9 cellular contexts compared by ENCODE assay signal in genomic region chr7:36264123-36264916, GRCh38.
DNase-seq lines count a peak whose midpoint lies in the region; ATAC-seq, FAIRE-seq and TF ChIP-seq lines count a peak whose summit lies in the region.
"Had no signal": no experiment of that assay in that cellular context is flagged by ENCODE, and none has a peak within 500 bp of the region (broad histone marks: within the 10 kb centered on the region; RNA-seq: fewer than 3 reads in every experiment).

No MANE protein-coding gene starts in this region.

- ATAC-seq in HG02973 (IDR thresholded peaks at IDR 0.05; ENCODE audit: unreplicated experiment) = peak; percentile 55

- peaks cover 17% of the 10 kb centered on the region for H3K4me1 Mint-ChIP-seq in endothelial cell (ENCODE audit: unreplicated experiment)

- H3K27me3 Mint-ChIP-seq in endothelial cell (ENCODE audit: unreplicated experiment) = peaks cover 2% of the 10 kb centered on the region

- H3K36me3 ChIP-seq in WERI-Rb-1 = no peaks in the 10 kb centered on the region
- H3K36me3 ChIP-seq in neutrophil = no peaks in the 10 kb centered on the region
- no peaks in the 10 kb centered on the region for H3K36me3 ChIP-seq in tibial nerve

- no peak overlapping the region for H3K4me3 ChIP-seq in WERI-Rb-1 (ENCODE audit: low read depth, low read length)
- H3K4me3 ChIP-seq in neutrophil (ENCODE audit: low read depth in 1 of 2, low read length in 1 of 2) = peak overlapping the region; percentile 39 to 41
- H3K4me3 ChIP-seq in tibial nerve = no peak overlapping the region
- H3K4me3 ChIP-seq: skin epidermis had no signal

- H3K27me3 ChIP-seq in WERI-Rb-1 (ENCODE audit: insufficient read depth, low read depth, severe bottlenecking) (no peaks in the 10 kb centered on the region), neutrophil (no peaks in the 10 kb centered on the region), tibial nerve (no peaks in the 10 kb centered on the region)

- no peak for TF ChIP-seq POLR2A in GM12891 (IDR thresholded peaks at IDR 0.05; ENCODE audit: low read depth, low read length)
- TF ChIP-seq POLR2A in tibial nerve (IDR thresholded peaks at IDR 0.05) = no peak

- no peaks in the 10 kb centered on the region for H3K9me3 Mint-ChIP-seq in endothelial cell (ENCODE audit: unreplicated experiment)

- no peak for FAIRE-seq in GM12891 (lab: Jason Lieb, UNC)

- TF ChIP-seq EP300 in tibial nerve (IDR thresholded peaks at IDR 0.05) = no peak

- WGBS in tibial nerve, 2 donors = 64 to 75% methylated on average over 8 of the region's 8 CpGs

- H3K36me3 Mint-ChIP-seq in endothelial cell (ENCODE audit: low read depth, unreplicated experiment) = peaks cover 3% of the 10 kb centered on the region

- DNase-seq in GM12891 (ENCODE audit: insufficient read length, low spot score) = no peak
- DNase-seq in WERI-Rb-1 = peak; percentile 39
- no peak for DNase-seq in H4 (ENCODE audit: low spot score)
- no peak for DNase-seq in tibial nerve (ENCODE audit: low spot score in 2 of 2)
- DNase-seq in NCI-H2081 (lab: John Stamatoyannopoulos, UW) = no peak
- DNase-seq in endothelial cell (ENCODE audit: low spot score) = no peak

- no peaks in the 10 kb centered on the region for H3K9me3 ChIP-seq in WERI-Rb-1 (ENCODE audit: severe bottlenecking)
- H3K9me3 ChIP-seq in neutrophil = no peaks in the 10 kb centered on the region
- no peaks in the 10 kb centered on the region for H3K9me3 ChIP-seq in tibial nerve

- H3K27ac Mint-ChIP-seq in endothelial cell (ENCODE audit: unreplicated experiment) = no peak overlapping the region

- H3K27ac ChIP-seq in WERI-Rb-1 (no peak overlapping the region), neutrophil (peak overlapping the region; percentile 95), tibial nerve (peak overlapping the region in 1 of 4 donors; percentile 61)

- H3K4me1 ChIP-seq in neutrophil (ENCODE audit: control insufficient read depth in 1 of 2, insufficient read depth in 1 of 2, low read depth in 1 of 2, low read length in 1 of 2) (peaks cover 84 to 93% of the 10 kb centered on the region in 2 experiments), tibial nerve (peaks cover 0 to 41% (median 4%) of the 10 kb centered on the region in 4 donors)

- no peak overlapping the region for H3K4me3 Mint-ChIP-seq in endothelial cell (ENCODE audit: unreplicated experiment)

- TF ChIP-seq CTCF in WERI-Rb-1 (IDR thresholded peaks at IDR 0.05; ENCODE audit: low read depth, low read length) (no peak), neutrophil (IDR thresholded peaks at IDR 0.05) (no peak), tibial nerve (IDR thresholded peaks at IDR 0.05) (no peak), endothelial cell (IDR thresholded peaks at IDR 0.05; ENCODE audit: unreplicated experiment) (no peak)

TF ChIP-seq in GM12891, 5 proteins besides CTCF, POLR2A, EP300 and RAD21:
- no peak for TF ChIP-seq POU2F2 (IDR thresholded peaks at IDR 0.05; ENCODE audit: low read depth, low read length)
- peak; percentile 95 for TF ChIP-seq SPI1 (IDR thresholded peaks at IDR 0.05; ENCODE audit: low read depth, low read length)
TF ChIP-seq in GM12891: peak in this region for 1.

Comparison
In these comparisons a context has a peak if more than half of its experiments do, and no peak if none do; other contexts are left out.
1. H3K4me3 ChIP-seq: peak in neutrophil (2 of 2); none in WERI-Rb-1 (single experiment) and tibial nerve (0 of 4).